ENCODE assay signal across 18 cellular contexts in the genomic region with DNA sequence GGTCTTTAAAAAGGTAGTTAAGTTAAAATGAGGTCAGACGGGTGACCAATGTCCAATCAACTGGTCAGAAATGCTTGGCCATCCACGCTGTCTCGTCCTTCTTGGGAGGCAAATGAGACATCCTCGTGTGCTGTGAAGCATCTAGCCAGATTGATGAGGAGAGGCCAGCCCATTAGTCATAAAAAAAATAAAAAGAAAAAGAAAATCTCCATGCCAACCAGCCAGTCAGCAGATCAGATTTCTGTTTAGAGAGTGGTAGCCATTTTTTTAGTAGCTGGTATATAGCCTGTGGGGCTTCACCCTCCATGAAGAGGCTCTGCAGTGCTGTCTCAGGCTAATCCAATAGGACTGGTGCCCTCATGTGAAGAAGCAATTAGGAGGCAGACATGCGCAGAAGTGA.
A peak's percentile ranks its signal among the peaks of the same experiment; 100 is the strongest.
DNase-seq lines count a peak whose midpoint lies in the region; ATAC-seq lines count a peak whose summit lies in the region.
"Had no signal": no experiment of that assay in that cellular context is flagged by ENCODE, and none has a peak within 500 bp of the region (broad histone marks: within the 10 kb centered on the region; RNA-seq: fewer than 3 reads in every experiment).

No MANE protein-coding gene starts in this region.

- ATAC-seq in HG02571 (IDR thresholded peaks at IDR 0.05; ENCODE audit: unreplicated experiment), result no peak
- ATAC-seq: T-cell had no signal

- DNase-seq in AG08395 (ENCODE audit: low spot score) (peak; percentile 19), LHCN-M2 (ENCODE audit: low read depth) (peak; percentile 56), astrocyte of the hippocampus (ENCODE audit: low read depth, low spot score) (peak; percentile 63), kidney tubule cell (ENCODE audit: low spot score) (peak; percentile 97), globus pallidus (ENCODE audit: low spot score) (no peak), activated gamma-delta T cell (lab: John Stamatoyannopoulos, UW) (no peak), SKM-1 treated with dmso at 0.1 percent for 144 hours (lab: John Stamatoyannopoulos, UW; ENCODE audit: unreplicated experiment) (no peak)
- DNase-seq: activated CD4-positive, alpha-beta memory T cell treated with anti-CD3 and anti-CD28 coated beads for 36 hours; activated naive CD4-positive, alpha-beta T cell treated with anti-CD3 and anti-CD28 coated beads, Interleukin-2, amount 10 ng/mL, durations not matched to agents 7 days and 5 days; activated T-cell treated with anti-CD3 and anti-CD28 coated beads, Interleukin-2, amount 50 U/mL, for 1 hour; HFFc6; NCI-H1694 treated with DMSO at 0.1 percent for 48 hours; NCI-H510A; SHP77; small intestine; stimulated activated CD4-positive, alpha-beta T cell treated with anti-CD3 and anti-CD28 coated beads, Interleukin-4, amount 100 ng/mL, for 1 hour; T-cell had no signal

Comparison
In these comparisons a context has a peak if more than half of its experiments do, and no peak if none do; other contexts are left out.
1. DNase-seq: peak in AG08395 (single experiment), LHCN-M2 (single experiment), astrocyte of the hippocampus (single experiment) and kidney tubule cell (single experiment); none in globus pallidus (single experiment), activated gamma-delta T cell (single experiment) and SKM-1 treated with dmso at 0.1 percent for 144 hours (single experiment).